ENCODE assay signal across 15 cellular contexts in genomic region chr12:51521554-51522276, GRCh38.
A peak's percentile ranks its signal among the peaks of the same experiment; 100 is the strongest.
DNase-seq lines count a peak whose midpoint lies in the region; ATAC-seq and TF ChIP-seq lines count a peak whose summit lies in the region.
"Had no signal": no experiment of that assay in that cellular context is flagged by ENCODE, and none has a peak within 500 bp of the region (broad histone marks: within the 10 kb centered on the region; RNA-seq: fewer than 3 reads in every experiment).

No MANE protein-coding gene starts in this region.

- intact Hi-C loops in dorsolateral prefrontal cortex (cut with DNase I), result loop anchor here in 1 of 2 donors (5.0 kb wide), 1 partner anchor 79 kb away; no protein-coding TSS in a partner anchor
- intact Hi-C loops in activated CD4-positive, alpha-beta T cell treated with anti-CD3 and anti-CD28 coated beads, Interleukin-2, amount 10 ng/mL, durations not matched to agents 24 days and 14 days (cut with micrococcal nuclease), result no loop called here

- no peaks in the 10 kb centered on the region for H3K4me1 ChIP-seq in neuronal stem cell (ENCODE audit: control insufficient read depth in 2 of 2, insufficient read depth in 1 of 2, low read depth in 1 of 2, low read length in 2 of 2)
- H3K4me1 ChIP-seq: psoas muscle had no signal

- H2BK120ac ChIP-seq in neuronal stem cell (ENCODE audit: low read depth, low read length), result no peak overlapping the region

- H3K4me3 Mint-ChIP-seq in osteocyte (ENCODE audit: unreplicated experiment) (no peak overlapping the region), T-helper 17 cell (no peak overlapping the region)
- no peak overlapping the region for H3K4me3 Mint-ChIP-seq in activated CD4-positive, alpha-beta T cell treated with anti-CD3 and anti-CD28 coated beads, Interleukin-2, amount 10 ng/mL, durations not matched to agents 24 days and 14 days

- no peak overlapping the region for H2BK5ac ChIP-seq in neuronal stem cell (ENCODE audit: low read length)

- H3K27me3 Mint-ChIP-seq in osteocyte (ENCODE audit: unreplicated experiment), result peaks cover 6% of the 10 kb centered on the region
- H3K27me3 Mint-ChIP-seq in activated CD4-positive, alpha-beta T cell treated with anti-CD3 and anti-CD28 coated beads, Interleukin-2, amount 10 ng/mL, durations not matched to agents 24 days and 14 days, result peaks cover 7% of the 10 kb centered on the region
- peaks cover 10% of the 10 kb centered on the region for H3K27me3 Mint-ChIP-seq in T-helper 17 cell

- no peak overlapping the region for H4K8ac ChIP-seq in neuronal stem cell (ENCODE audit: low read depth, low read length)

- DNase-seq in NCI-H510A treated with DMSO at 0.1 percent for 48 hours (lab: John Stamatoyannopoulos, UW) (peak; percentile 5), NCI-H510A (lab: John Stamatoyannopoulos, UW) (no peak), NCI-H69 (lab: John Stamatoyannopoulos, UW) (peak; percentile 22), dorsolateral prefrontal cortex (no peak), osteocyte (ENCODE audit: extremely low spot score, unreplicated experiment) (no peak), T-helper 17 cell (no peak), neuronal stem cell (ENCODE audit: low spot score) (no peak)
- no peak for DNase-seq in activated CD4-positive, alpha-beta T cell treated with anti-CD3 and anti-CD28 coated beads, Interleukin-2, amount 10 ng/mL, durations not matched to agents 24 days and 14 days
- DNase-seq: AML-193; hypothalamus; NCI-H345; psoas muscle; SHP77; stimulated activated CD4-positive, alpha-beta T cell treated with anti-CD3 and anti-CD28 coated beads, Interleukin-2, amount 100 ng/mL, for 48 hours; stimulated activated naive CD4-positive, alpha-beta T cell had no signal

- H3K36me3 ChIP-seq in neuronal stem cell (replicated peaks in 1 of 2; ENCODE audit: control insufficient read depth in 2 of 2, insufficient read depth in 2 of 2, low read length in 2 of 2), result no peaks in the 10 kb centered on the region

- H3K27ac Mint-ChIP-seq in osteocyte (ENCODE audit: unreplicated experiment) (no peak overlapping the region), T-helper 17 cell (no peak overlapping the region)
- H3K27ac Mint-ChIP-seq in activated CD4-positive, alpha-beta T cell treated with anti-CD3 and anti-CD28 coated beads, Interleukin-2, amount 10 ng/mL, durations not matched to agents 24 days and 14 days, result no peak overlapping the region

- H2BK15ac ChIP-seq in neuronal stem cell (ENCODE audit: low read length), result no peak overlapping the region

- H3K9me3 ChIP-seq in T-helper 17 cell (ENCODE audit: control insufficient read depth, low read length, poor library complexity, severe bottlenecking), result no peaks in the 10 kb centered on the region
- no peaks in the 10 kb centered on the region for H3K9me3 ChIP-seq in neuronal stem cell (replicated peaks in 1 of 2; ENCODE audit: control insufficient read depth in 2 of 2, insufficient read depth in 1 of 2, low read depth in 1 of 2, low read length in 2 of 2)
- H3K9me3 ChIP-seq: psoas muscle had no signal

- H3K23ac ChIP-seq in neuronal stem cell (ENCODE audit: low read depth, low read length, poor library complexity), result no peak overlapping the region

- no peak overlapping the region for H4K91ac ChIP-seq in neuronal stem cell (ENCODE audit: low read depth, low read length, poor library complexity)

- no peak for ATAC-seq in T-helper 17 cell
- ATAC-seq: psoas muscle had no signal

- H3K27me3 ChIP-seq in dorsolateral prefrontal cortex (no peaks in the 10 kb centered on the region), neuronal stem cell (ENCODE audit: control insufficient read depth in 3 of 3, insufficient read depth in 3 of 3, low read depth in 1 of 3, low read length in 3 of 3) (no peaks in the 10 kb centered on the region)

- no peak overlapping the region for H3K4me2 ChIP-seq in neuronal stem cell (ENCODE audit: insufficient read depth, low read length, poor library complexity, severe bottlenecking)

- H3K4me1 Mint-ChIP-seq in osteocyte (ENCODE audit: unreplicated experiment) (no peaks in the 10 kb centered on the region), T-helper 17 cell (peaks cover 2% of the 10 kb centered on the region)
- peaks cover 2% of the 10 kb centered on the region for H3K4me1 Mint-ChIP-seq in activated CD4-positive, alpha-beta T cell treated with anti-CD3 and anti-CD28 coated beads, Interleukin-2, amount 10 ng/mL, durations not matched to agents 24 days and 14 days

- no peak overlapping the region for H2AFZ ChIP-seq in neuronal stem cell (ENCODE audit: low read length)

- peak in 28 of 56 donors; percentile 6 to 41 (median 22) for TF ChIP-seq CTCF in dorsolateral prefrontal cortex (IDR thresholded peaks at IDR 0.05 in 54 of 56, conservative IDR thresholded peaks at IDR 0.05 in 2 of 56; ENCODE audit: low read depth in 1 of 56, partially characterized antibody in 56 of 56)
- TF ChIP-seq CTCF in osteocyte (IDR thresholded peaks at IDR 0.05), result peak; percentile 28

- no peak overlapping the region for H3K14ac ChIP-seq in neuronal stem cell (ENCODE audit: low read length)

- no peaks in the 10 kb centered on the region for H3K9me3 Mint-ChIP-seq in osteocyte (ENCODE audit: unreplicated experiment)
- no peaks in the 10 kb centered on the region for H3K9me3 Mint-ChIP-seq in activated CD4-positive, alpha-beta T cell treated with anti-CD3 and anti-CD28 coated beads, Interleukin-2, amount 10 ng/mL, durations not matched to agents 24 days and 14 days

- WGBS in neuronal stem cell (ENCODE audit: extremely low coverage in 2 of 2, insufficient read length in 2 of 2, insufficient replicate concordance in 1 of 2), 2 donors, result no CpG with 5 or more reads among the region's 9 CpGs

- H3K4ac ChIP-seq in neuronal stem cell (ENCODE audit: low read length), result no peak overlapping the region

- no peak overlapping the region for H2AK5ac ChIP-seq in neuronal stem cell (ENCODE audit: low read depth, low read length)

- H3K9ac ChIP-seq in neuronal stem cell (ENCODE audit: low read depth, low read length, poor library complexity), result no peak overlapping the region

- H3K36me3 Mint-ChIP-seq in osteocyte (ENCODE audit: unreplicated experiment), result no peaks in the 10 kb centered on the region
- no peaks in the 10 kb centered on the region for H3K36me3 Mint-ChIP-seq in activated CD4-positive, alpha-beta T cell treated with anti-CD3 and anti-CD28 coated beads, Interleukin-2, amount 10 ng/mL, durations not matched to agents 24 days and 14 days (ENCODE audit: low read depth)
- H3K36me3 Mint-ChIP-seq in T-helper 17 cell (ENCODE audit: low read depth), result peaks cover 2% of the 10 kb centered on the region

- H3K27ac ChIP-seq in dorsolateral prefrontal cortex (peak overlapping the region in 40 of 59 donors; percentile 5 to 84 (median 63)), neuronal stem cell (replicated peaks; ENCODE audit: low read length) (no peak overlapping the region)
- H3K27ac ChIP-seq: psoas muscle had no signal

- H3K4me3 ChIP-seq in dorsolateral prefrontal cortex, result no peak overlapping the region
- H3K4me3 ChIP-seq in neuronal stem cell (ENCODE audit: low read length in 2 of 2), result no peak overlapping the region
- H3K4me3 ChIP-seq: psoas muscle had no signal

- H2BK12ac ChIP-seq in neuronal stem cell (ENCODE audit: low read length), result no peak overlapping the region

- no peak overlapping the region for H3K18ac ChIP-seq in neuronal stem cell (ENCODE audit: low read length)

- no peaks in the 10 kb centered on the region for H3K79me1 ChIP-seq in neuronal stem cell (ENCODE audit: low read depth, low read length)

Comparison
In these comparisons a context has a peak if more than half of its experiments do, and no peak if none do; other contexts are left out.
1. DNase-seq: peak in NCI-H510A treated with DMSO at 0.1 percent for 48 hours (single experiment) and NCI-H69 (single experiment); none in NCI-H510A (single experiment), dorsolateral prefrontal cortex (0 of 10), osteocyte (single experiment), activated CD4-positive, alpha-beta T cell treated with anti-CD3 and anti-CD28 coated beads, Interleukin-2, amount 10 ng/mL, durations not matched to agents 24 days and 14 days (single experiment), T-helper 17 cell (0 of 3) and neuronal stem cell (single experiment).